ENCODE assay signal across 23 cellular contexts in genomic region chr4:8469550-8469949, GRCh38.
"Had no signal": no experiment of that assay in that cellular context is flagged by ENCODE, and none has a peak within 500 bp of the region (broad histone marks: within the 10 kb centered on the region; RNA-seq: fewer than 3 reads in every experiment).

No MANE protein-coding gene starts in this region.

- H3K4me1 Mint-ChIP-seq: activated CD4-positive, alpha-beta T cell treated with anti-CD3 and anti-CD28 coated beads, Interleukin-2, amount 10 ng/mL, durations not matched to agents 24 days and 14 days; activated CD8-positive, alpha-beta memory T cell treated with anti-CD3 and anti-CD28 coated beads, Interleukin-2, amount 10 ng/mL, durations not matched to agents 7 days and 5 days; activated naive CD4-positive, alpha-beta T cell treated with anti-CD3 and anti-CD28 coated beads, Interleukin-2, amount 50 U/mL, for 24 hours had no signal

- H3K4me3 ChIP-seq: breast epithelium, MG63, SJCRH30 had no signal

- H3K27me3 ChIP-seq: breast epithelium, MG63, SJCRH30 had no signal

- H3K4me2 ChIP-seq: KMS-11 had no signal

- H3K27ac ChIP-seq: breast epithelium, KMS-11, SJCRH30 had no signal

- H3K9me3 Mint-ChIP-seq: activated B cell treated with CpG ODN at 0.5 μM for 24 hours; activated CD4-positive, alpha-beta T cell treated with anti-CD3 and anti-CD28 coated beads, Interleukin-2, amount 10 ng/mL, durations not matched to agents 24 days and 14 days; activated naive CD4-positive, alpha-beta T cell treated with anti-CD3 and anti-CD28 coated beads, Interleukin-2, amount 50 U/mL, for 24 hours; activated T-cell treated with anti-CD3 and anti-CD28 coated beads, Interleukin-2, amount 50 U/mL, for 24 hours; activated T-helper 1 cell treated with anti-CD3 and anti-CD28 coated beads, Interleukin-12 subunit alpha, Interleukin-12 subunit beta, Interleukin-2, Interleukin-4 antibody, amounts not matched to agents 30 ng/mL and 10 ng/mL and 1 ng/mL, durations not matched to agents 14 hours and 24 hours and 36 hours; T-helper 1 cell treated with Interleukin-12 subunit alpha and Interleukin-12 subunit beta and Interleukin-4 antibody, amounts not matched to agents 30 μg/mL and 1 μg/mL, for 36 hours had no signal

- H3K9ac ChIP-seq: KMS-11 had no signal

- DNase-seq: activated B cell treated with CpG ODN at 0.5 μM for 24 hours; activated CD4-positive, alpha-beta T cell treated with anti-CD3 and anti-CD28 coated beads for 1 hour; activated CD4-positive, alpha-beta T cell treated with anti-CD3 and anti-CD28 coated beads, Interleukin-2, amount 10 ng/mL, durations not matched to agents 24 days and 14 days; activated CD4-positive, alpha-beta T cell treated with anti-CD3 and anti-CD28 coated beads, Interleukin-2, amount 50 U/mL, for 48 hours; activated CD8-positive, alpha-beta memory T cell treated with anti-CD3 and anti-CD28 coated beads, Interleukin-2, amount 10 ng/mL, durations not matched to agents 7 days and 5 days; activated effector memory CD4-positive, alpha-beta T cell treated with Interleukin-2 at 50 U/mL for 16 hours; activated naive CD4-positive, alpha-beta T cell; activated T-cell treated with anti-CD3 and anti-CD28 coated beads, Interleukin-2, amount 50 U/mL, for 24 hours; aorta; NCI-H1417 treated with DMSO at 0.1 percent for 48 hours; NCI-H510A; NCI-H526 treated with DMSO at 0.1 percent for 48 hours; NCI-H82; Right ventricle myocardium superior; RPMI8226; T-helper 9 cell had no signal

- H3K9me3 ChIP-seq: breast epithelium, MG63, SJCRH30 had no signal

- H3K4me3 Mint-ChIP-seq: activated B cell treated with CpG ODN at 0.5 μM for 24 hours; activated CD4-positive, alpha-beta T cell treated with anti-CD3 and anti-CD28 coated beads, Interleukin-2, amount 10 ng/mL, durations not matched to agents 24 days and 14 days; activated CD8-positive, alpha-beta memory T cell treated with anti-CD3 and anti-CD28 coated beads, Interleukin-2, amount 10 ng/mL, durations not matched to agents 7 days and 5 days; activated naive CD4-positive, alpha-beta T cell treated with anti-CD3 and anti-CD28 coated beads, Interleukin-2, amount 50 U/mL, for 24 hours; activated T-cell treated with anti-CD3 and anti-CD28 coated beads, Interleukin-2, amount 50 U/mL, for 24 hours; activated T-helper 1 cell treated with anti-CD3 and anti-CD28 coated beads, Interleukin-12 subunit alpha, Interleukin-12 subunit beta, Interleukin-2, Interleukin-4 antibody, amounts not matched to agents 30 ng/mL and 10 ng/mL and 1 ng/mL, durations not matched to agents 14 hours and 24 hours and 36 hours; T-helper 1 cell treated with Interleukin-12 subunit alpha and Interleukin-12 subunit beta and Interleukin-4 antibody, amounts not matched to agents 30 μg/mL and 1 μg/mL, for 36 hours had no signal

- H3K27me3 Mint-ChIP-seq: activated B cell treated with CpG ODN at 0.5 μM for 24 hours; activated CD4-positive, alpha-beta T cell treated with anti-CD3 and anti-CD28 coated beads, Interleukin-2, amount 10 ng/mL, durations not matched to agents 24 days and 14 days; activated CD8-positive, alpha-beta memory T cell treated with anti-CD3 and anti-CD28 coated beads, Interleukin-2, amount 10 ng/mL, durations not matched to agents 7 days and 5 days; activated naive CD4-positive, alpha-beta T cell treated with anti-CD3 and anti-CD28 coated beads, Interleukin-2, amount 50 U/mL, for 24 hours; activated T-cell treated with anti-CD3 and anti-CD28 coated beads, Interleukin-2, amount 50 U/mL, for 24 hours had no signal

- H3K27ac Mint-ChIP-seq: activated B cell treated with CpG ODN at 0.5 μM for 24 hours; activated CD4-positive, alpha-beta T cell treated with anti-CD3 and anti-CD28 coated beads, Interleukin-2, amount 10 ng/mL, durations not matched to agents 24 days and 14 days; activated CD8-positive, alpha-beta memory T cell treated with anti-CD3 and anti-CD28 coated beads, Interleukin-2, amount 10 ng/mL, durations not matched to agents 7 days and 5 days; activated T-cell treated with anti-CD3 and anti-CD28 coated beads, Interleukin-2, amount 50 U/mL, for 24 hours; activated T-helper 1 cell treated with anti-CD3 and anti-CD28 coated beads, Interleukin-12 subunit alpha, Interleukin-12 subunit beta, Interleukin-2, Interleukin-4 antibody, amounts not matched to agents 30 ng/mL and 10 ng/mL and 1 ng/mL, durations not matched to agents 14 hours and 24 hours and 36 hours; T-helper 1 cell treated with Interleukin-12 subunit alpha and Interleukin-12 subunit beta and Interleukin-4 antibody, amounts not matched to agents 30 μg/mL and 1 μg/mL, for 36 hours had no signal

- H3K36me3 ChIP-seq: breast epithelium had no signal
